21 cellular contexts compared by ENCODE assay signal in the genomic region with DNA sequence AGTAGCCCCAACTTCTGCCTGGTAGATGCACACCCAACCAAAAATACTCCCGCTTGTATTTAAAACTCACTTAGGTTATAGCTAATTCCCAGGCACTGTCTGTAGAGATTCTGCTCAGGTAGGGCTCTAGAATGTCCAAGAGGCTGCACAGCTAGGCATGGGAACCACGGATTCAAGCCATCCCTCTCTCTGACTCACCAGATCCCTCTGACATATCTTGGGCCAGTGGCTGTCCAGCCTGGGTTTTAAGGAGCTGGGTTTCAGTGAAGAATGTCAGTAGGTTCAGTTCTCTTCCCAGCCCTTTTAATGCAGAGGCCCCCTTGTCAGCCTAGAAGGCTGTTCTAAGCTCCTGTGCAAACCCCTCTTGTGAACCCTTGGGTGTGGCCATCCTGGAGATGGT. TPM values are rescaled to one million over a fixed set of nuclear protein-coding genes. Genes with fewer than 3 reads are reported as not detected.
A peak's percentile ranks its signal among the peaks of the same experiment; 100 is the strongest.
DNase-seq lines count a peak whose midpoint lies in the region; ATAC-seq, FAIRE-seq and TF ChIP-seq lines count a peak whose summit lies in the region.
"Had no signal": no experiment of that assay in that cellular context is flagged by ENCODE, and none has a peak within 500 bp of the region (broad histone marks: within the 10 kb centered on the region; RNA-seq: fewer than 3 reads in every experiment).

No MANE protein-coding gene starts in this region.

- TF ChIP-seq RAD21 in IMR-90 (IDR thresholded peaks at IDR 0.05; ENCODE audit: low read length): no peak

- H3K56ac ChIP-seq in IMR-90 (ENCODE audit: extremely low read depth, insufficient read depth, low read length): no peak overlapping the region

- H4K91ac ChIP-seq in IMR-90 (ENCODE audit: insufficient read depth, low read depth, low read length): peak overlapping the region; percentile 25; the same call in 1 of the 2 replicates

- no peak for ATAC-seq in IMR-90 (ENCODE audit: low read depth)
- ATAC-seq in HG03460 (IDR thresholded peaks at IDR 0.05; ENCODE audit: unreplicated experiment): no peak
- ATAC-seq: effector memory CD8-positive, alpha-beta T cell had no signal

- peak overlapping the region; percentile 74 for H2AK5ac ChIP-seq in IMR-90 (ENCODE audit: low read depth, low read length)

- FAIRE-seq in HTR-8/SVneo (lab: Jason Lieb, UNC): no peak

- TF ChIP-seq POLR2A in IMR-90 (IDR thresholded peaks at IDR 0.05; ENCODE audit: low read depth, low read length): no peak

- peak overlapping the region; percentile 31 for H4K5ac ChIP-seq in IMR-90 (ENCODE audit: low read depth, low read length)

- H3K4me3 ChIP-seq in AG10803 (ENCODE audit: low read length) (no peak overlapping the region), IMR-90 (ENCODE audit: insufficient read depth, low read depth, low read length) (no peak overlapping the region), mammary epithelial cell (replicated peaks in 1 of 3; ENCODE audit: insufficient read depth in 1 of 3, low read depth in 2 of 3, low read length in 3 of 3) (no peak overlapping the region), BE2C (ENCODE audit: low read depth, low read length) (no peak overlapping the region)

- H3K4ac ChIP-seq in IMR-90 (ENCODE audit: low read depth, low read length): peak overlapping the region; percentile 6; the same call in 1 of the 2 replicates

- H3K4me2 ChIP-seq in IMR-90 (ENCODE audit: low read depth, low read length) (no peak overlapping the region), mammary epithelial cell (ENCODE audit: insufficient read depth, low read depth, low read length) (no peak overlapping the region)

- intact Hi-C loops in IMR-90 (cut with micrococcal nuclease) (loop anchor here (5.0 kb wide), 1 partner anchor 104 kb away; no protein-coding TSS in a partner anchor), mammary epithelial cell (cut with micrococcal nuclease) (loop anchor here (1.0 to 2.0 kb wide), 2 partner anchors 40 to 132 kb away; no protein-coding TSS in a partner anchor)

- H3K79me1 ChIP-seq in IMR-90 (ENCODE audit: low read depth in 1 of 2, low read length in 2 of 2): peaks cover 4 to 16% of the 10 kb centered on the region in 2 experiments; a peak in 2 of 4 replicates

- H4K8ac ChIP-seq in IMR-90 (ENCODE audit: low read depth in 2 of 2, low read length in 2 of 2): peak overlapping the region in 1 of 2 experiments; percentile 43; a peak in 2 of 4 replicates

- H2AFZ ChIP-seq in IMR-90 (replicated peaks; ENCODE audit: low read length, poor library complexity) (no peak overlapping the region), mammary epithelial cell (ENCODE audit: low read depth, low read length) (no peak overlapping the region)

- no CpG with 5 or more reads among the region's 2 CpGs for WGBS in IMR-90 (ENCODE audit: extremely low coverage in 2 of 2, insufficient read length in 1 of 2), 2 experiments
- 100% methylated on average over 1 of the region's 2 CpGs for WGBS in mammary epithelial cell (ENCODE audit: low coverage, missing lambda C conversion rate)

- peak overlapping the region; percentile 34 for H2AK9ac ChIP-seq in IMR-90 (replicated peaks; ENCODE audit: low read depth, low read length, poor library complexity)

- BruUV-seq in IMR-90 (replicated peaks; lab: Mats Ljungman, UMichigan): no TSS peak
- BruUV-seq in mammary epithelial cell (replicated peaks; lab: Mats Ljungman, UMichigan): no TSS peak

- H3K36me3 ChIP-seq in IMR-90 (ENCODE audit: control insufficient read depth, insufficient read depth, low read length) (no peaks in the 10 kb centered on the region), mammary epithelial cell (ENCODE audit: insufficient read depth, low read length) (no peaks in the 10 kb centered on the region), BE2C (no peaks in the 10 kb centered on the region)

- TF ChIP-seq CTCF in AG10803 (conservative IDR thresholded peaks at IDR 0.05; ENCODE audit: low read length): no peak
- TF ChIP-seq CTCF in IMR-90 (conservative IDR thresholded peaks at IDR 0.05; ENCODE audit: low read depth, low read length): no peak
- no peak for TF ChIP-seq CTCF in mammary epithelial cell (conservative IDR thresholded peaks at IDR 0.05 in 1 of 2, IDR thresholded peaks at IDR 0.05 in 1 of 2; ENCODE audit: extremely low read depth in 1 of 2, insufficient read depth in 1 of 2, low read depth in 1 of 2, low read length in 2 of 2)
- TF ChIP-seq CTCF in BE2C (IDR thresholded peaks at IDR 0.05; ENCODE audit: low read depth, low read length): no peak

- H3K18ac ChIP-seq in IMR-90 (ENCODE audit: low read depth, low read length): peak overlapping the region; percentile 91; the same call in 1 of the 2 replicates

- peak overlapping the region; percentile 33; the same call in 1 of the 3 replicates for H2BK15ac ChIP-seq in IMR-90 (ENCODE audit: low read depth, low read length)

- POLR2A ChIA-PET in IMR-90 (lab: Charles Lee; ENCODE audit: unreplicated experiment): interaction anchor here (0.6 kb wide), 1 partner anchor 1449 kb away, joined by 4 read pairs; no protein-coding TSS in a partner anchor

- 0 out of 2 replicates have a peak overlapping the region, but pooled peaks have one; percentile 27 for H2BK20ac ChIP-seq in IMR-90 (ENCODE audit: low read depth, low read length)

- H3K9ac ChIP-seq in IMR-90 (ENCODE audit: low read depth, low read length) (no peak overlapping the region), mammary epithelial cell (ENCODE audit: insufficient read depth, low read length) (no peak overlapping the region)

- no peaks in the 10 kb centered on the region for H3K79me2 ChIP-seq in mammary epithelial cell (ENCODE audit: insufficient read depth, low read length)

- DNase-seq in AG10803 (ENCODE audit: low read depth) (peak; percentile 35), IMR-90 (peak; percentile 56), mammary epithelial cell (no peak), myocyte (ENCODE audit: low read depth) (peak; percentile 67), BE2C (no peak), DMS53 (lab: John Stamatoyannopoulos, UW) (no peak), HTR-8/SVneo (ENCODE audit: insufficient read length, low spot score) (no peak)
- DNase-seq: activated CD8-positive, alpha-beta memory T cell treated with anti-CD3 and anti-CD28 coated beads, Interleukin-2, amount 50 U/mL, for 48 hours; activated effector memory CD4-positive, alpha-beta T cell treated with anti-CD3 and anti-CD28 coated beads, Interleukin-2, amount 50 U/mL, for 16 hours; anterior cingulate cortex; DND-41; effector memory CD8-positive, alpha-beta T cell; Kasumi-1; kidney glomerular epithelial cell; NCI-H1105; NCI-H2081 treated with DMSO at 0.1 percent for 48 hours; NK-92 treated with Interleukin-12 subunit alpha and Interleukin-12 subunit beta, amount 100 ng/mL, for 24 hours; RPMI8226; SW 1271 had no signal

- H4K20me1 ChIP-seq in IMR-90 (ENCODE audit: insufficient read depth, low read length) (no peaks in the 10 kb centered on the region), mammary epithelial cell (ENCODE audit: insufficient read depth, low read length) (no peaks in the 10 kb centered on the region)

- dilution Hi-C loops in IMR-90 (cut with HindIII; ENCODE audit: low sequenced_read_pairs, unreplicated experiment) (no loop called here), mammary epithelial cell (cut with HindIII; ENCODE audit: low sequenced_read_pairs) (no loop called here)

- peak overlapping the region; percentile 43; the same call in 1 of the 2 replicates for H3K14ac ChIP-seq in IMR-90 (replicated peaks; ENCODE audit: low read depth, low read length)

- no peaks in the 10 kb centered on the region for H3K27me3 ChIP-seq in IMR-90 (ENCODE audit: control insufficient read depth, insufficient read depth, low read length)
- H3K27me3 ChIP-seq in mammary epithelial cell (ENCODE audit: insufficient read depth, low read length): no peaks in the 10 kb centered on the region
- H3K27me3 ChIP-seq in BE2C: no peaks in the 10 kb centered on the region

- peak overlapping the region; percentile 53 for H2BK120ac ChIP-seq in IMR-90 (ENCODE audit: low read depth, low read length)

- peaks cover 12% of the 10 kb centered on the region; the same call in 1 of the 2 replicates for H3K9me1 ChIP-seq in IMR-90 (ENCODE audit: insufficient read depth, low read length)

- peak overlapping the region; percentile 45 for H3K27ac ChIP-seq in IMR-90 (ENCODE audit: insufficient read depth, low read length)
- H3K27ac ChIP-seq in mammary epithelial cell (ENCODE audit: insufficient read depth, low read depth, low read length): peak overlapping the region; percentile 95

- in situ Hi-C loops in IMR-90 (cut with MboI; ENCODE audit: low sequenced_read_pairs): no loop called here
- in situ Hi-C loops in mammary epithelial cell (cut with MboI; ENCODE audit: low sequenced_read_pairs in 2 of 2): no loop called here

- CTCF ChIA-PET in IMR-90 (lab: Yijun Ruan, JAX) (interaction anchor here (0.7 to 1.1 kb wide), 2 partner anchors 17 to 144 kb away, joined by 4 to 8 read pairs; no protein-coding TSS in a partner anchor), mammary epithelial cell (lab: Charles Lee; ENCODE audit: low non-redundant PET) (no interaction called here)

- H3K23ac ChIP-seq in IMR-90 (ENCODE audit: low read depth, low read length): no peak overlapping the region

- H3K4me1 ChIP-seq in IMR-90 (ENCODE audit: control insufficient read depth, insufficient read depth, low read length) (peaks cover 26% of the 10 kb centered on the region), mammary epithelial cell (ENCODE audit: insufficient read depth, low read length) (peaks cover 16% of the 10 kb centered on the region), BE2C (no peaks in the 10 kb centered on the region)

- peak overlapping the region; percentile 17 for H2BK5ac ChIP-seq in IMR-90 (ENCODE audit: low read depth, low read length, poor library complexity, severe bottlenecking)

- H3K9me3 ChIP-seq in IMR-90 (ENCODE audit: control insufficient read depth, insufficient read depth, low read length) (no peaks in the 10 kb centered on the region), mammary epithelial cell (replicated peaks; ENCODE audit: insufficient read depth, low read length) (no peaks in the 10 kb centered on the region), BE2C (no peaks in the 10 kb centered on the region)

TF ChIP-seq in IMR-90, 13 proteins besides CTCF, POLR2A, EP300 and RAD21 (continues in another document):
- TF ChIP-seq BHLHE40 (IDR thresholded peaks at IDR 0.05; ENCODE audit: low read depth, low read length): no peak
- TF ChIP-seq FOS (IDR thresholded peaks at IDR 0.05; ENCODE audit: low read depth, low read length): no peak
- no peak for TF ChIP-seq RFX5 (IDR thresholded peaks at IDR 0.05; ENCODE audit: low read depth, low read length)

RNA-seq across cellular contexts. Expression of a gene that starts 15.9 kb away (rescaled TPM):
- 6.5 and 8.1 TPM in 2 replicates for total RNA-seq in IMR-90 (2012; rRNA removed)
- 11.3 and 13.8 TPM in 2 replicates for polyA plus RNA-seq in IMR-90 (2012; rRNA removed)
- 4.6 and 9.3 TPM in 2 replicates for polyA plus RNA-seq in IMR-90 (2012; cell fraction: cytosol; rRNA removed)
- polyA plus RNA-seq in IMR-90 (2012; cell fraction: nucleus; rRNA removed; ENCODE audit: low replicate concordance): 6.3 and 29.2 TPM in 2 replicates
- total RNA-seq in mammary epithelial cell: 1 to 10 TPM; 7.7 to 8.7 TPM
- 6.9 TPM for polyA plus RNA-seq in mammary epithelial cell
- 6.4 TPM for polyA minus RNA-seq in mammary epithelial cell
- total RNA-seq in myocyte: 12.9 and 13.9 TPM in 2 replicates
- polyA plus RNA-seq in myocyte (2012): 5.9 TPM
- 0.26 TPM for polyA plus RNA-seq in BE2C (2012; ENCODE audit: insufficient read depth, insufficient read length, low read depth)
- polyA plus RNA-seq: neural cell had no signal

Comparison
In these comparisons a context has a peak if more than half of its experiments do, and no peak if none do; other contexts are left out.
1. DNase-seq: peak in AG10803 (single experiment), IMR-90 (single experiment) and myocyte (single experiment); none in mammary epithelial cell (single experiment), BE2C (single experiment), DMS53 (single experiment) and HTR-8/SVneo (single experiment).